In genomic region chr7:36280840-36281812, GRCh38 we compare ENCODE assay signal across 10 cellular contexts.
A peak's percentile ranks its signal among the peaks of the same experiment; 100 is the strongest.
DNase-seq lines count a peak whose midpoint lies in the region; ATAC-seq and TF ChIP-seq lines count a peak whose summit lies in the region.
"Had no signal": no experiment of that assay in that cellular context is flagged by ENCODE, and none has a peak within 500 bp of the region (broad histone marks: within the 10 kb centered on the region; RNA-seq: fewer than 3 reads in every experiment).

No MANE protein-coding gene starts in this region.

- DNase-seq in NCI-H510A treated with DMSO at 0.1 percent for 48 hours (lab: John Stamatoyannopoulos, UW): peak; percentile 33
- no peak for DNase-seq in NCI-H510A (lab: John Stamatoyannopoulos, UW)
- DNase-seq in HL-60 (ENCODE audit: low read depth in 1 of 2, low spot score in 1 of 2): peak; percentile 45 to 68
- DNase-seq in RWPE2 (ENCODE audit: low spot score): peak; percentile 75
- DNase-seq in fibroblast of lung (ENCODE audit: low read depth in 2 of 2): peak; percentile 85 to 90
- no peak for DNase-seq in activated naive CD8-positive, alpha-beta T cell treated with anti-CD3 and anti-CD28 coated beads for 36 hours

- H3K4me3 ChIP-seq in HL-60 (replicated peaks; ENCODE audit: insufficient read depth, low read length): no peak overlapping the region
- no peak overlapping the region for H3K4me3 ChIP-seq in RWPE2 (ENCODE audit: severe bottlenecking)
- H3K4me3 ChIP-seq in fibroblast of lung (replicated peaks in 1 of 4; ENCODE audit: control extremely low read depth in 1 of 4, insufficient read depth in 1 of 4, low read depth in 3 of 4, low read length in 4 of 4): peak overlapping the region in 2 of 4 experiments; percentile 34 to 46
- peak overlapping the region; percentile 1 to 11 for H3K4me3 ChIP-seq in muscle layer of duodenum (ENCODE audit: low read depth in 1 of 2, low read length in 2 of 2)

- H3K9me3 ChIP-seq in RWPE2 (ENCODE audit: severe bottlenecking) (no peaks in the 10 kb centered on the region), fibroblast of lung (ENCODE audit: control insufficient read depth, insufficient read depth, low read depth, low read length) (no peaks in the 10 kb centered on the region), muscle layer of duodenum (ENCODE audit: control insufficient read depth in 1 of 2, low read length in 2 of 2) (no peaks in the 10 kb centered on the region)

- peaks cover 16% of the 10 kb centered on the region for H3K4me1 ChIP-seq in RWPE2 (ENCODE audit: insufficient read depth, poor library complexity, severe bottlenecking)
- peaks cover 11% of the 10 kb centered on the region for H3K4me1 ChIP-seq in fibroblast of lung (ENCODE audit: control insufficient read depth, extremely low read depth, insufficient read depth, low read length)
- H3K4me1 ChIP-seq in muscle layer of duodenum (ENCODE audit: control insufficient read depth in 1 of 2, insufficient read depth in 2 of 2, low read length in 2 of 2): peaks cover 24 to 42% of the 10 kb centered on the region in 2 donors

- H3K4me3 Mint-ChIP-seq in activated naive CD8-positive, alpha-beta T cell treated with anti-CD3 and anti-CD28 coated beads for 36 hours: no peak overlapping the region
- H3K4me3 Mint-ChIP-seq: B cell; stimulated activated naive CD8-positive, alpha-beta T cell treated with anti-CD3 and anti-CD28 coated beads, Interleukin-15, Interleukin-2, amounts not matched to agents 100 ng/mL and 50 ng/mL, for 24 hours had no signal

- H3K36me3 ChIP-seq in RWPE2 (ENCODE audit: low read depth): no peaks in the 10 kb centered on the region
- H3K36me3 ChIP-seq in fibroblast of lung (ENCODE audit: control insufficient read depth, insufficient read depth, low read length): no peaks in the 10 kb centered on the region
- H3K36me3 ChIP-seq in muscle layer of duodenum (ENCODE audit: control insufficient read depth in 1 of 2, insufficient read depth in 2 of 2, low read length in 2 of 2): no peaks in the 10 kb centered on the region

- H3K4me2 ChIP-seq in fibroblast of lung (ENCODE audit: extremely low read depth, insufficient read depth, low read length): peak overlapping the region; percentile 40

- peak; percentile 97 for ATAC-seq in RWPE2 (ENCODE audit: low read depth)
- no peak for ATAC-seq in HG02970 (IDR thresholded peaks at IDR 0.05; ENCODE audit: low FRiP score, unreplicated experiment)

- H3K79me2 ChIP-seq in fibroblast of lung (ENCODE audit: control insufficient read depth, insufficient read depth, low read length): no peaks in the 10 kb centered on the region

- H3K9me3 Mint-ChIP-seq in activated naive CD8-positive, alpha-beta T cell treated with anti-CD3 and anti-CD28 coated beads for 36 hours: no peaks in the 10 kb centered on the region
- H3K9me3 Mint-ChIP-seq: stimulated activated naive CD8-positive, alpha-beta T cell treated with anti-CD3 and anti-CD28 coated beads, Interleukin-15, Interleukin-2, amounts not matched to agents 100 ng/mL and 50 ng/mL, for 24 hours had no signal

- H4K20me1 ChIP-seq in fibroblast of lung (ENCODE audit: control insufficient read depth, extremely low read depth, insufficient read depth, low read length): no peaks in the 10 kb centered on the region

- no peak overlapping the region for H2AFZ ChIP-seq in fibroblast of lung (ENCODE audit: low read length)

- H3K27me3 ChIP-seq in HL-60 (ENCODE audit: insufficient read depth, poor library complexity, severe bottlenecking): no peaks in the 10 kb centered on the region
- H3K27me3 ChIP-seq in RWPE2 (ENCODE audit: insufficient read depth, poor library complexity, severe bottlenecking): no peaks in the 10 kb centered on the region
- H3K27me3 ChIP-seq in fibroblast of lung (ENCODE audit: control insufficient read depth, insufficient read depth, low read length): no peaks in the 10 kb centered on the region
- no peaks in the 10 kb centered on the region for H3K27me3 ChIP-seq in muscle layer of duodenum (ENCODE audit: low read depth, low read length)

- H3K4me1 Mint-ChIP-seq in activated naive CD8-positive, alpha-beta T cell treated with anti-CD3 and anti-CD28 coated beads for 36 hours: peaks cover 17% of the 10 kb centered on the region

- H3K27ac ChIP-seq in HL-60 (replicated peaks): no peak overlapping the region
- H3K27ac ChIP-seq in RWPE2 (ENCODE audit: poor library complexity, severe bottlenecking): peak overlapping the region; percentile 59
- H3K27ac ChIP-seq in fibroblast of lung (ENCODE audit: insufficient read depth, low read length): no peak overlapping the region
- peak overlapping the region; percentile 54 for H3K27ac ChIP-seq in muscle layer of duodenum (ENCODE audit: low read length)

- H3K27me3 Mint-ChIP-seq in activated naive CD8-positive, alpha-beta T cell treated with anti-CD3 and anti-CD28 coated beads for 36 hours: no peaks in the 10 kb centered on the region
- H3K27me3 Mint-ChIP-seq: stimulated activated naive CD8-positive, alpha-beta T cell treated with anti-CD3 and anti-CD28 coated beads, Interleukin-15, Interleukin-2, amounts not matched to agents 100 ng/mL and 50 ng/mL, for 24 hours had no signal

- no peak overlapping the region for H3K9ac ChIP-seq in fibroblast of lung (ENCODE audit: insufficient read depth, low read length)

- no peak overlapping the region for H3K27ac Mint-ChIP-seq in activated naive CD8-positive, alpha-beta T cell treated with anti-CD3 and anti-CD28 coated beads for 36 hours
- H3K27ac Mint-ChIP-seq: B cell; stimulated activated naive CD8-positive, alpha-beta T cell treated with anti-CD3 and anti-CD28 coated beads, Interleukin-15, Interleukin-2, amounts not matched to agents 100 ng/mL and 50 ng/mL, for 24 hours had no signal

- H3K36me3 Mint-ChIP-seq in activated naive CD8-positive, alpha-beta T cell treated with anti-CD3 and anti-CD28 coated beads for 36 hours: no peaks in the 10 kb centered on the region

- TF ChIP-seq CTCF in HL-60 (IDR thresholded peaks at IDR 0.05; ENCODE audit: insufficient read depth, low read length) (no peak), RWPE2 (IDR thresholded peaks at IDR 0.05; ENCODE audit: poor library complexity, severe bottlenecking) (no peak), fibroblast of lung (conservative IDR thresholded peaks at IDR 0.05 in 1 of 2, IDR thresholded peaks at IDR 0.05 in 1 of 2; ENCODE audit: low read depth in 1 of 2, low read length in 2 of 2) (no peak)

Comparison
In these comparisons a context has a peak if more than half of its experiments do, and no peak if none do; other contexts are left out.
1. DNase-seq: peak in NCI-H510A treated with DMSO at 0.1 percent for 48 hours (single experiment), HL-60 (2 of 2), RWPE2 (single experiment) and fibroblast of lung (2 of 2); none in NCI-H510A (single experiment) and activated naive CD8-positive, alpha-beta T cell treated with anti-CD3 and anti-CD28 coated beads for 36 hours (single experiment).
2. H3K27ac ChIP-seq: peak in RWPE2 (single experiment) and muscle layer of duodenum (single experiment); none in HL-60 (single experiment) and fibroblast of lung (single experiment).
3. H3K4me3 ChIP-seq: peak in muscle layer of duodenum (2 of 2); none in HL-60 (single experiment) and RWPE2 (single experiment).